In the genomic region with DNA sequence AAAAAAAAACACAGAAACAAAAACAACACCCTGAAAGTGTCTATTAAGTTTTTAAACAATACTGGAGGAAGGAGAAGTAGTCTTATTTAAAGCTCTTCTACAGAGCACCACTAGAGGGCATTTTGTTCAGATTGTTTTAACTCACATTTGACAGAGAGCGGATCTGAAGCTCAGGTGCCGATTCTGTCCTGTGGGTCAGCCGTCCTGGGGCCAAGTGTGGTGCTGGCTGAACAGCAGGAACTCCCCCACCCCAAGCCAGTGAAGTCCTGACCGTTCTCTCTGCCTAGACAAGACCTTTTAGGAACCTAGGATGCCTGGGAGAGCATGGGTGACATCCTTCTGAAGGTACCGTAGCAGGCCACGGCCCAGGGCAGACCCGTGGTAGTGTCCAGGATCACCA, we compare ENCODE assay signal across 8 cellular contexts. TPM values are rescaled to one million over a fixed set of nuclear protein-coding genes. Genes with fewer than 3 reads are reported as not detected.
DNase-seq lines count a peak whose midpoint lies in the region; ATAC-seq, FAIRE-seq and TF ChIP-seq lines count a peak whose summit lies in the region.

No MANE protein-coding gene starts in this region.

- H3K79me2 ChIP-seq in KMS-11 (ENCODE audit: insufficient read depth, low read depth) = peaks cover 20% of the 10 kb centered on the region

- no peaks in the 10 kb centered on the region for H3K27me3 ChIP-seq in KMS-11 (ENCODE audit: insufficient read depth, low read depth)
- no peaks in the 10 kb centered on the region for H3K27me3 ChIP-seq in esophagus muscularis mucosa
- H3K27me3 ChIP-seq in pancreas = no peaks in the 10 kb centered on the region

- peak in 3 of 4 donors; percentile 24 to 29 (median 25) for ATAC-seq in pancreas
- ATAC-seq in GM18502 (IDR thresholded peaks at IDR 0.05; ENCODE audit: poor library complexity, unreplicated experiment) = no peak
- ATAC-seq in GM18520 (IDR thresholded peaks at IDR 0.05; ENCODE audit: unreplicated experiment) = no peak

- WGBS in esophagus muscularis mucosa = 42% methylated on average over 7 of the region's 7 CpGs
- WGBS in pancreas, 2 donors = 43 to 46% methylated on average over 7 of the region's 7 CpGs

- DNase-seq in NCI-H2107 treated with DMSO at 0.1 percent for 48 hours (lab: John Stamatoyannopoulos, UW; ENCODE audit: unreplicated experiment) = peak; percentile 43
- no peak for DNase-seq in NCI-H2107 (lab: John Stamatoyannopoulos, UW)
- peak; percentile 28 to 36 for DNase-seq in SHP77 (lab: John Stamatoyannopoulos, UW)
- no peak for DNase-seq in esophagus muscularis mucosa (ENCODE audit: extremely low spot score)
- peak in 1 of 6 donors; percentile 14 for DNase-seq in pancreas

- H3K4me1 ChIP-seq in KMS-11 (ENCODE audit: low read depth, poor library complexity, severe bottlenecking) (peaks cover 14% of the 10 kb centered on the region), esophagus muscularis mucosa (peaks cover 17 to 41% (median 22%) of the 10 kb centered on the region in 4 donors), pancreas (peaks cover 0 to 11% (median 6%) of the 10 kb centered on the region in 3 donors)

- H3K4me2 ChIP-seq in KMS-11 = no peak overlapping the region

- H3K27ac ChIP-seq in KMS-11 (no peak overlapping the region), esophagus muscularis mucosa (replicated peaks in 1 of 4) (no peak overlapping the region), pancreas (no peak overlapping the region)

- TF ChIP-seq CTCF in KMS-11 (conservative IDR thresholded peaks at IDR 0.05; ENCODE audit: low read depth, low read length) (peak; percentile 88), esophagus muscularis mucosa (IDR thresholded peaks at IDR 0.05) (peak; percentile 35 to 59 (median 39)), pancreas (IDR thresholded peaks at IDR 0.05) (peak in 3 of 4 donors; percentile 36 to 48 (median 44))

- peaks cover 4% of the 10 kb centered on the region; the same call in 1 of the 2 replicates for H3K36me3 ChIP-seq in KMS-11 (ENCODE audit: insufficient read depth)
- peaks cover 21 to 63% (median 51%) of the 10 kb centered on the region in 4 donors for H3K36me3 ChIP-seq in esophagus muscularis mucosa
- peaks cover 0 to 33% (median 16%) of the 10 kb centered on the region in 3 donors for H3K36me3 ChIP-seq in pancreas

- no peak for TF ChIP-seq EP300 in esophagus muscularis mucosa (IDR thresholded peaks at IDR 0.05)

- FAIRE-seq in pancreas (lab: Jason Lieb, UNC) = no peak

- no peak for TF ChIP-seq POLR2A in esophagus muscularis mucosa (IDR thresholded peaks at IDR 0.05; ENCODE audit: low read depth)

- H3K4me3 ChIP-seq in KMS-11 (IDR thresholded peaks at IDR 0.05; ENCODE audit: insufficient read depth, low read depth, low read length) (no peak overlapping the region), esophagus muscularis mucosa (no peak overlapping the region), pancreas (no peak overlapping the region)

- no peak overlapping the region for H2AFZ ChIP-seq in KMS-11 (ENCODE audit: low read depth)

- no peaks in the 10 kb centered on the region for H4K20me1 ChIP-seq in KMS-11 (ENCODE audit: insufficient read depth)

- H3K9ac ChIP-seq in KMS-11 = no peak overlapping the region

- intact Hi-C loops in esophagus muscularis mucosa (cut with DNase I) = loop anchor here (10.0 kb wide), 1 partner anchor 458 kb away; no protein-coding TSS in a partner anchor
- intact Hi-C loops in pancreas (cut with DNase I) = no loop called here

- H3K9me3 ChIP-seq in esophagus muscularis mucosa (peaks cover 0 to 9% (median 5%) of the 10 kb centered on the region in 4 donors), pancreas (no peaks in the 10 kb centered on the region)

RNA-seq across cellular contexts. Expression of a gene that starts 3.9 kb away (rescaled TPM):
- total RNA-seq in esophagus muscularis mucosa (10 to 100 TPM; 48.6 to 82.1 (median 59.3) TPM), pancreas (10 to 100 TPM; 24.5 to 39.5 (median 38.3) TPM)
- polyA plus RNA-seq in pancreas = 10 to 100 TPM; 64.8 to 71.8 TPM

Comparison
In these comparisons a context has a peak if more than half of its experiments do, and no peak if none do; other contexts are left out.
1. DNase-seq: peak in NCI-H2107 treated with DMSO at 0.1 percent for 48 hours (single experiment) and SHP77 (2 of 2); none in NCI-H2107 (single experiment) and esophagus muscularis mucosa (single experiment).
2. ATAC-seq: peak in pancreas (3 of 4); none in GM18502 (single experiment) and GM18520 (single experiment).
3. Peak in every context shown above with its lines, with median percentiles within 50 percentile points of each other: CTCF ChIP-seq.